In genomic region chr14:68796418-68797101, GRCh38 we compare ENCODE assay signal across 8 cellular contexts. TPM values are rescaled to one million over a fixed set of nuclear protein-coding genes. Genes with fewer than 3 reads are reported as not detected.
DNase-seq lines count a peak whose midpoint lies in the region; ATAC-seq and TF ChIP-seq lines count a peak whose summit lies in the region.

No MANE protein-coding gene starts in this region.

- no peak for TF ChIP-seq EP300 in Ishikawa (IDR thresholded peaks at IDR 0.05; ENCODE audit: borderline replicate concordance)

- intact Hi-C loops in mucosa of descending colon (cut with DNase I, micrococcal nuclease), result loop anchor here in 1 of 2 donors (10.0 kb wide), 1 partner anchor 402 kb away; no protein-coding TSS in a partner anchor

- no peak for ATAC-seq in mucosa of descending colon
- no peak for ATAC-seq in HG03342 (IDR thresholded peaks at IDR 0.05; ENCODE audit: unreplicated experiment)

- peak overlapping the region; percentile 34 for H2AFZ ChIP-seq in ACC112 (ENCODE audit: low read length, unreplicated experiment)

- DNase-seq in cardiac fibroblast (ENCODE audit: low read depth in 2 of 2), result peak in 1 of 2 donors; percentile 31
- DNase-seq in mucosa of descending colon, result no peak
- no peak for DNase-seq in hypothalamus (lab: John Stamatoyannopoulos, UW)
- no peak for DNase-seq in stimulated activated CD4-positive, alpha-beta T cell treated with anti-CD3 and anti-CD28 coated beads, Interleukin-15, amount 100 ng/mL, for 24 hours
- DNase-seq in central memory CD4-positive, alpha-beta T cell, result no peak

- peaks cover 36% of the 10 kb centered on the region for H3K79me2 ChIP-seq in ACC112 (ENCODE audit: control insufficient read depth, insufficient read depth, low read length, unreplicated experiment)

- H3K36me3 ChIP-seq in ACC112 (ENCODE audit: insufficient read depth, low read length) (peaks cover 9% of the 10 kb centered on the region; the same call in 1 of the 2 replicates), mucosa of descending colon (ENCODE audit: low read depth) (no peaks in the 10 kb centered on the region)

- peaks cover 5% of the 10 kb centered on the region for H3K9me3 ChIP-seq in mucosa of descending colon

- peak overlapping the region; percentile 95 for H3K27ac ChIP-seq in ACC112 (ENCODE audit: low read depth, low read length)

- peak overlapping the region; percentile 96 for H3K4me3 ChIP-seq in ACC112 (ENCODE audit: low read depth, low read length)
- peak overlapping the region; percentile 64 to 77 for H3K4me3 ChIP-seq in cardiac fibroblast (replicated peaks in 1 of 2; ENCODE audit: low read depth in 2 of 2, low read length in 2 of 2)
- H3K4me3 ChIP-seq in mucosa of descending colon, result peak overlapping the region; percentile 65

- H3K4me1 ChIP-seq in ACC112 (ENCODE audit: control insufficient read depth, insufficient read depth, low read length, unreplicated experiment), result peaks cover 16% of the 10 kb centered on the region
- H3K4me1 ChIP-seq in mucosa of descending colon (ENCODE audit: low read depth), result no peaks in the 10 kb centered on the region

- TF ChIP-seq CTCF in cardiac fibroblast (IDR thresholded peaks at IDR 0.05; ENCODE audit: low read depth, low read length) (no peak), mucosa of descending colon (IDR thresholded peaks at IDR 0.05) (no peak)

- no peak for TF ChIP-seq RAD21 in Ishikawa (IDR thresholded peaks at IDR 0.05; ENCODE audit: low read depth)

- no peaks in the 10 kb centered on the region for H3K27me3 ChIP-seq in ACC112 (ENCODE audit: insufficient read depth, low read length)

TF ChIP-seq in Ishikawa, 13 proteins besides CTCF, POLR2A, EP300 and RAD21:
- TF ChIP-seq CEBPB (IDR thresholded peaks at IDR 0.05), result 0 out of 2 replicates have a peak, but pooled peaks have one; percentile 2
- TF ChIP-seq EGR1 (IDR thresholded peaks at IDR 0.05), result no peak
- no peak for TF ChIP-seq YY1 (IDR thresholded peaks at IDR 0.05; ENCODE audit: low read depth)
- no peak for TF ChIP-seq TCF12 (IDR thresholded peaks at IDR 0.05; ENCODE audit: low read depth)
- no peak for TF ChIP-seq USF1 (IDR thresholded peaks at IDR 0.05)
- no peak for TF ChIP-seq TEAD4 (IDR thresholded peaks at IDR 0.05)
- TF ChIP-seq ZBTB7A (IDR thresholded peaks at IDR 0.05; ENCODE audit: low read depth), result no peak
- TF ChIP-seq TAF1 (IDR thresholded peaks at IDR 0.05; ENCODE audit: low read depth), result no peak
- TF ChIP-seq REST (IDR thresholded peaks at IDR 0.05; ENCODE audit: low read depth), result no peak

RNA-seq across cellular contexts. Expression of gene ZFP36L1, which starts 3.7 kb away (rescaled TPM):
- 100 to 1,000 TPM in 2 of 3 donors, 10 to 100 TPM in 1; 79.8 to 472 (median 103) TPM for total RNA-seq in mucosa of descending colon
